Comparison of ENCODE assay signal across 12 cellular contexts in genomic region chrX:124726881-124727280, GRCh38.
"Had no signal": no experiment of that assay in that cellular context is flagged by ENCODE, and none has a peak within 500 bp of the region (broad histone marks: within the 10 kb centered on the region; RNA-seq: fewer than 3 reads in every experiment).

No MANE protein-coding gene starts in this region.

- ATAC-seq: gastrocnemius medialis; left lung; psoas muscle; right lobe of liver; stimulated activated effector memory CD8-positive, alpha-beta T cell treated with anti-CD3 and anti-CD28 coated beads, Interleukin-12 subunit alpha, Interleukin-12 subunit beta, amount 100 ng/mL, for 72 hours had no signal

- DNase-seq: activated CD4-positive, alpha-beta T cell treated with anti-CD3 and anti-CD28 coated beads for 1 hour; activated CD8-positive, alpha-beta memory T cell treated with anti-CD3 and anti-CD28 coated beads for 24 hours; activated naive CD4-positive, alpha-beta T cell treated with anti-CD3 and anti-CD28 coated beads, Interleukin-2, amount 10 ng/mL, durations not matched to agents 7 days and 5 days; cortex of kidney; effector CD8-positive, alpha-beta T cell; gastrocnemius medialis; left lung; psoas muscle; right lobe of liver; thyroid gland; uterus had no signal
